16 cellular contexts compared by ENCODE assay signal in genomic region chr5:1206521-1207412, GRCh38. TPM values are rescaled to one million over a fixed set of nuclear protein-coding genes. Genes with fewer than 3 reads are reported as not detected.
DNase-seq lines count a peak whose midpoint lies in the region; ATAC-seq, FAIRE-seq and TF ChIP-seq lines count a peak whose summit lies in the region.
"Had no signal": no experiment of that assay in that cellular context is flagged by ENCODE, and none has a peak within 500 bp of the region (broad histone marks: within the 10 kb centered on the region; RNA-seq: fewer than 3 reads in every experiment).

No MANE protein-coding gene starts in this region.

- no peak overlapping the region for H3K4me3 ChIP-seq in RWPE2 (ENCODE audit: severe bottlenecking)
- H3K4me3 ChIP-seq in neuronal stem cell (ENCODE audit: low read length in 2 of 2) = no peak overlapping the region
- H3K4me3 ChIP-seq in uterus = no peak overlapping the region
- H3K4me3 ChIP-seq: A549, BLaER1, HAP-1 had no signal

- DNase-seq in HTR-8/SVneo (ENCODE audit: insufficient read length, low spot score) = no peak
- peak; percentile 67 for DNase-seq in RWPE2 (ENCODE audit: low spot score)
- DNase-seq in glutamatergic neuron = peak; percentile 23
- DNase-seq in neuronal stem cell (ENCODE audit: low spot score) = no peak
- no peak for DNase-seq in activated CD8-positive, alpha-beta T cell treated with anti-CD3 and anti-CD28 coated beads, Interleukin-2, amount 10 ng/mL, durations not matched to agents 7 days and 5 days
- no peak for DNase-seq in uterus
- DNase-seq: AML-193, Caco-2, DND-41, GDM1, GOT3 had no signal

- H3K9me3 ChIP-seq in RWPE2 (ENCODE audit: severe bottlenecking) = no peaks in the 10 kb centered on the region
- peaks cover 0 to 2% of the 10 kb centered on the region in 2 donors for H3K9me3 ChIP-seq in neuronal stem cell (replicated peaks in 1 of 2; ENCODE audit: control insufficient read depth in 2 of 2, insufficient read depth in 1 of 2, low read depth in 1 of 2, low read length in 2 of 2)
- H3K9me3 ChIP-seq in uterus = no peaks in the 10 kb centered on the region
- H3K9me3 ChIP-seq: A549, BLaER1, Caco-2, HAP-1 had no signal

- H3K4me3 Mint-ChIP-seq in glutamatergic neuron (ENCODE audit: unreplicated experiment) = no peak overlapping the region
- H3K4me3 Mint-ChIP-seq in activated CD8-positive, alpha-beta T cell treated with anti-CD3 and anti-CD28 coated beads, Interleukin-2, amount 10 ng/mL, durations not matched to agents 7 days and 5 days = no peak overlapping the region
- H3K4me3 Mint-ChIP-seq: CD8-positive, alpha-beta memory T cell had no signal

- peak overlapping the region; percentile 58 for H2BK12ac ChIP-seq in neuronal stem cell (ENCODE audit: low read length)

- no peaks in the 10 kb centered on the region for H3K36me3 ChIP-seq in RWPE2 (ENCODE audit: low read depth)
- H3K36me3 ChIP-seq in neuronal stem cell (replicated peaks in 1 of 2; ENCODE audit: control insufficient read depth in 2 of 2, insufficient read depth in 2 of 2, low read length in 2 of 2) = no peaks in the 10 kb centered on the region
- H3K36me3 ChIP-seq in uterus = no peaks in the 10 kb centered on the region
- H3K36me3 ChIP-seq: BLaER1, HAP-1 had no signal

- no peaks in the 10 kb centered on the region for H3K36me3 Mint-ChIP-seq in glutamatergic neuron (ENCODE audit: unreplicated experiment)
- no peaks in the 10 kb centered on the region for H3K36me3 Mint-ChIP-seq in activated CD8-positive, alpha-beta T cell treated with anti-CD3 and anti-CD28 coated beads, Interleukin-2, amount 10 ng/mL, durations not matched to agents 7 days and 5 days (ENCODE audit: low read depth)
- H3K36me3 Mint-ChIP-seq: CD8-positive, alpha-beta memory T cell had no signal

- no peak overlapping the region for H2AFZ ChIP-seq in neuronal stem cell (ENCODE audit: low read length)

- no CpG with 5 or more reads among the region's 49 CpGs for WGBS in neuronal stem cell (ENCODE audit: extremely low coverage in 2 of 2, insufficient read length in 2 of 2, insufficient replicate concordance in 1 of 2), 2 donors

- no peaks in the 10 kb centered on the region for H3K4me1 ChIP-seq in RWPE2 (ENCODE audit: insufficient read depth, poor library complexity, severe bottlenecking)
- peaks cover 0 to 3% of the 10 kb centered on the region in 2 donors for H3K4me1 ChIP-seq in neuronal stem cell (ENCODE audit: control insufficient read depth in 2 of 2, insufficient read depth in 1 of 2, low read depth in 1 of 2, low read length in 2 of 2)
- no peaks in the 10 kb centered on the region for H3K4me1 ChIP-seq in uterus
- H3K4me1 ChIP-seq: A549, HAP-1 had no signal

- H3K4ac ChIP-seq in neuronal stem cell (ENCODE audit: low read length) = peak overlapping the region; percentile 37

- no peak for ATAC-seq in RWPE2 (ENCODE audit: low read depth)
- no peak for ATAC-seq in activated CD8-positive, alpha-beta T cell treated with anti-CD3 and anti-CD28 coated beads, Interleukin-2, amount 10 ng/mL, durations not matched to agents 7 days and 5 days
- ATAC-seq: A549 had no signal

- H3K23ac ChIP-seq in neuronal stem cell (ENCODE audit: low read depth, low read length, poor library complexity) = peak overlapping the region; percentile 85

- peak overlapping the region; percentile 83 for H2BK15ac ChIP-seq in neuronal stem cell (ENCODE audit: low read length)

- peak overlapping the region; percentile 72 for H4K8ac ChIP-seq in neuronal stem cell (ENCODE audit: low read depth, low read length)

- H2BK5ac ChIP-seq in neuronal stem cell (ENCODE audit: low read length) = peak overlapping the region; percentile 87

- peak overlapping the region; percentile 67 for H2BK120ac ChIP-seq in neuronal stem cell (ENCODE audit: low read depth, low read length)

- CTCF ChIA-PET in activated CD8-positive, alpha-beta T cell treated with anti-CD3 and anti-CD28 coated beads, Interleukin-2, amount 10 ng/mL, durations not matched to agents 7 days and 5 days (lab: Charles Lee) = no interaction called here

- H3K9ac ChIP-seq in neuronal stem cell (ENCODE audit: low read depth, low read length, poor library complexity) = no peak overlapping the region
- H3K9ac ChIP-seq: BLaER1 had no signal

- peaks cover 4% of the 10 kb centered on the region for H3K9me3 Mint-ChIP-seq in glutamatergic neuron (ENCODE audit: unreplicated experiment)
- H3K9me3 Mint-ChIP-seq in activated CD8-positive, alpha-beta T cell treated with anti-CD3 and anti-CD28 coated beads, Interleukin-2, amount 10 ng/mL, durations not matched to agents 7 days and 5 days (ENCODE audit: insufficient read depth) = no peaks in the 10 kb centered on the region
- H3K9me3 Mint-ChIP-seq: CD8-positive, alpha-beta memory T cell had no signal

- H3K4me1 Mint-ChIP-seq in glutamatergic neuron (ENCODE audit: low read depth, unreplicated experiment) = peaks cover 2% of the 10 kb centered on the region
- H3K4me1 Mint-ChIP-seq in activated CD8-positive, alpha-beta T cell treated with anti-CD3 and anti-CD28 coated beads, Interleukin-2, amount 10 ng/mL, durations not matched to agents 7 days and 5 days (ENCODE audit: low read depth) = no peaks in the 10 kb centered on the region
- H3K4me1 Mint-ChIP-seq: CD8-positive, alpha-beta memory T cell had no signal

- H3K27ac Mint-ChIP-seq in glutamatergic neuron (ENCODE audit: unreplicated experiment) = no peak overlapping the region
- no peak overlapping the region for H3K27ac Mint-ChIP-seq in activated CD8-positive, alpha-beta T cell treated with anti-CD3 and anti-CD28 coated beads, Interleukin-2, amount 10 ng/mL, durations not matched to agents 7 days and 5 days

- no peak overlapping the region for H3K4me2 ChIP-seq in neuronal stem cell (ENCODE audit: insufficient read depth, low read length, poor library complexity, severe bottlenecking)
- H3K4me2 ChIP-seq: A549, BLaER1 had no signal

- H3K27ac ChIP-seq in RWPE2 (ENCODE audit: poor library complexity, severe bottlenecking) (no peak overlapping the region), neuronal stem cell (replicated peaks; ENCODE audit: low read length) (no peak overlapping the region), uterus (no peak overlapping the region)
- H3K27ac ChIP-seq: A549, BLaER1 had no signal

- H3K79me1 ChIP-seq in neuronal stem cell (ENCODE audit: low read depth, low read length) = peaks cover 1% of the 10 kb centered on the region

- no peak for TF ChIP-seq CTCF in RWPE2 (IDR thresholded peaks at IDR 0.05; ENCODE audit: poor library complexity, severe bottlenecking)
- TF ChIP-seq CTCF in glutamatergic neuron (IDR thresholded peaks at IDR 0.05; ENCODE audit: partially characterized antibody, unreplicated experiment) = no peak
- no peak for TF ChIP-seq CTCF in uterus (IDR thresholded peaks at IDR 0.05)

- H3K14ac ChIP-seq in neuronal stem cell (ENCODE audit: low read length) = no peak overlapping the region

- POLR2A ChIA-PET in activated CD8-positive, alpha-beta T cell treated with anti-CD3 and anti-CD28 coated beads, Interleukin-2, amount 10 ng/mL, durations not matched to agents 7 days and 5 days (lab: Charles Lee) = no interaction called here

- peak overlapping the region; percentile 64 for H4K91ac ChIP-seq in neuronal stem cell (ENCODE audit: low read depth, low read length, poor library complexity)

- peaks cover 21% of the 10 kb centered on the region for H3K27me3 ChIP-seq in RWPE2 (ENCODE audit: insufficient read depth, poor library complexity, severe bottlenecking)
- H3K27me3 ChIP-seq in neuronal stem cell (ENCODE audit: control insufficient read depth in 3 of 3, insufficient read depth in 3 of 3, low read depth in 1 of 3, low read length in 3 of 3) = peaks cover 0 to 58% (median 2%) of the 10 kb centered on the region in 3 experiments
- H3K27me3 ChIP-seq in uterus = no peaks in the 10 kb centered on the region

- TF ChIP-seq POLR2A in uterus (IDR thresholded peaks at IDR 0.05) = no peak

- peaks cover 12% of the 10 kb centered on the region for H3K27me3 Mint-ChIP-seq in glutamatergic neuron (ENCODE audit: unreplicated experiment)
- peaks cover 8% of the 10 kb centered on the region for H3K27me3 Mint-ChIP-seq in activated CD8-positive, alpha-beta T cell treated with anti-CD3 and anti-CD28 coated beads, Interleukin-2, amount 10 ng/mL, durations not matched to agents 7 days and 5 days (ENCODE audit: low read depth)

- intact Hi-C loops in uterus (cut with DNase I; ENCODE audit: low total_unique reads) = no loop called here

- peak overlapping the region; percentile 84 for H2AK5ac ChIP-seq in neuronal stem cell (ENCODE audit: low read depth, low read length)

- FAIRE-seq in HTR-8/SVneo (lab: Jason Lieb, UNC) = peak; percentile 23
- FAIRE-seq: A549, GM12892 had no signal

- peak overlapping the region; percentile 64 for H3K18ac ChIP-seq in neuronal stem cell (ENCODE audit: low read length)

RNA-seq across cellular contexts. Expression of gene SLC6A19, which starts 5.4 kb away (rescaled TPM):
- total RNA-seq in glutamatergic neuron (ENCODE audit: unreplicated experiment) (not detected), uterus (under 1 TPM in 1 of 4 donors, not detected in 3; under 0.01 TPM)
- polyA plus RNA-seq in neuronal stem cell (2013, experiment 1 of 2) = not detected
- polyA plus RNA-seq in neuronal stem cell (2013, experiment 2 of 2) = not detected
- total RNA-seq in activated CD8-positive, alpha-beta T cell treated with anti-CD3 and anti-CD28 coated beads, Interleukin-2, amount 10 ng/mL, durations not matched to agents 7 days and 5 days = not detected
- total RNA-seq: CD8-positive, alpha-beta memory T cell had no signal
- polyA plus RNA-seq: CD8-positive, alpha-beta memory T cell had no signal

RNA-seq across cellular contexts. Expression of gene SLC6A18, which starts 18.4 kb away (rescaled TPM):
- not detected for total RNA-seq in glutamatergic neuron (ENCODE audit: unreplicated experiment)
- not detected for polyA plus RNA-seq in neuronal stem cell (2013, experiment 1 of 2)
- polyA plus RNA-seq in neuronal stem cell (2013, experiment 2 of 2) = not detected
- not detected for total RNA-seq in activated CD8-positive, alpha-beta T cell treated with anti-CD3 and anti-CD28 coated beads, Interleukin-2, amount 10 ng/mL, durations not matched to agents 7 days and 5 days
- total RNA-seq in uterus = not detected
- total RNA-seq: Caco-2; CD8-positive, alpha-beta memory T cell had no signal
- polyA plus RNA-seq: A549; CD8-positive, alpha-beta memory T cell had no signal

Comparison
In these comparisons a context has a peak if more than half of its experiments do, and no peak if none do; other contexts are left out.
1. DNase-seq: peak in RWPE2 (single experiment) and glutamatergic neuron (single experiment); none in HTR-8/SVneo (single experiment), neuronal stem cell (single experiment), activated CD8-positive, alpha-beta T cell treated with anti-CD3 and anti-CD28 coated beads, Interleukin-2, amount 10 ng/mL, durations not matched to agents 7 days and 5 days (single experiment) and uterus (0 of 2).